ENCODE assay signal across 7 cellular contexts in genomic region chr19:45902651-45903625, GRCh38. TPM values are rescaled to one million over a fixed set of nuclear protein-coding genes. Genes with fewer than 3 reads are reported as not detected.
DNase-seq lines count a peak whose midpoint lies in the region; ATAC-seq and TF ChIP-seq lines count a peak whose summit lies in the region.

No MANE protein-coding gene starts in this region.

- peak overlapping the region; percentile 34 for H2AFZ ChIP-seq in hepatocyte

- no peaks in the 10 kb centered on the region for H3K9me3 ChIP-seq in hepatocyte (ENCODE audit: low read depth)

- H4K20me1 ChIP-seq in hepatocyte (ENCODE audit: insufficient read depth, poor library complexity, severe bottlenecking) = peaks cover 6% of the 10 kb centered on the region

- ATAC-seq in GM18508 (IDR thresholded peaks at IDR 0.05; ENCODE audit: insufficient read depth, unreplicated experiment) (peak; percentile 71), HG02981 (IDR thresholded peaks at IDR 0.05; ENCODE audit: unreplicated experiment) (peak; percentile 90)

- no peaks in the 10 kb centered on the region for H3K36me3 ChIP-seq in hepatocyte (replicated peaks; ENCODE audit: insufficient read depth, low read depth)

- DNase-seq in NCI-H2029 (lab: John Stamatoyannopoulos, UW) (peak; percentile 94), T-helper 9 cell (peak; percentile 99), astrocyte of the hippocampus (ENCODE audit: low read depth, low spot score) (peak; percentile 100), hepatocyte (ENCODE audit: low spot score) (peak; percentile 99), retina (peak; percentile 99)

- H3K9me2 ChIP-seq in hepatocyte (replicated peaks; ENCODE audit: insufficient read depth) = no peaks in the 10 kb centered on the region

- H3K27me3 ChIP-seq in hepatocyte = no peaks in the 10 kb centered on the region

- peaks cover 17% of the 10 kb centered on the region for H3K4me1 ChIP-seq in hepatocyte (ENCODE audit: insufficient read depth)

- peak overlapping the region; percentile 31 for H3K4me3 ChIP-seq in hepatocyte

- no peak for TF ChIP-seq CTCF in hepatocyte (IDR thresholded peaks at IDR 0.05; ENCODE audit: poor library complexity)

- peaks cover 28% of the 10 kb centered on the region for H3K79me2 ChIP-seq in hepatocyte

- H3K27ac ChIP-seq in hepatocyte = no peak overlapping the region

- H3K4me2 ChIP-seq in hepatocyte = peak overlapping the region; percentile 97

- WGBS in hepatocyte (ENCODE audit: low lambda C conversion rate, missing lambda C conversion rate) = 6% methylated on average over 66 of the region's 73 CpGs

RNA-seq across cellular contexts. Expression of gene MYPOP, which starts 0.5 kb away (rescaled TPM):
- 2.4 and 3.5 TPM in 2 replicates for total RNA-seq in hepatocyte
- 2.5 and 3.1 TPM in 2 replicates for polyA plus RNA-seq in hepatocyte

RNA-seq across cellular contexts. Expression of gene NANOS2, which starts 11.6 kb away (rescaled TPM):
- total RNA-seq in hepatocyte = not detected in 2 replicates
- not detected in 2 replicates for polyA plus RNA-seq in hepatocyte

RNA-seq across cellular contexts. Expression of gene IRF2BP1, which starts 17.0 kb away (rescaled TPM):
- total RNA-seq in hepatocyte = 23.8 and 25.2 TPM in 2 replicates
- polyA plus RNA-seq in hepatocyte = 11.5 and 15.8 TPM in 2 replicates

RNA-seq across cellular contexts. Expression of gene FOXA3, which starts 38.8 kb away (rescaled TPM):
- 14.5 and 14.6 TPM in 2 replicates for total RNA-seq in hepatocyte
- polyA plus RNA-seq in hepatocyte = 16.7 and 18.6 TPM in 2 replicates

RNA-seq across cellular contexts. Expression of gene SYMPK, which starts 40.0 kb away (rescaled TPM):
- 33.8 and 41.6 TPM in 2 replicates for total RNA-seq in hepatocyte
- polyA plus RNA-seq in hepatocyte = 33.4 and 39.0 TPM in 2 replicates
